In the genomic region with DNA sequence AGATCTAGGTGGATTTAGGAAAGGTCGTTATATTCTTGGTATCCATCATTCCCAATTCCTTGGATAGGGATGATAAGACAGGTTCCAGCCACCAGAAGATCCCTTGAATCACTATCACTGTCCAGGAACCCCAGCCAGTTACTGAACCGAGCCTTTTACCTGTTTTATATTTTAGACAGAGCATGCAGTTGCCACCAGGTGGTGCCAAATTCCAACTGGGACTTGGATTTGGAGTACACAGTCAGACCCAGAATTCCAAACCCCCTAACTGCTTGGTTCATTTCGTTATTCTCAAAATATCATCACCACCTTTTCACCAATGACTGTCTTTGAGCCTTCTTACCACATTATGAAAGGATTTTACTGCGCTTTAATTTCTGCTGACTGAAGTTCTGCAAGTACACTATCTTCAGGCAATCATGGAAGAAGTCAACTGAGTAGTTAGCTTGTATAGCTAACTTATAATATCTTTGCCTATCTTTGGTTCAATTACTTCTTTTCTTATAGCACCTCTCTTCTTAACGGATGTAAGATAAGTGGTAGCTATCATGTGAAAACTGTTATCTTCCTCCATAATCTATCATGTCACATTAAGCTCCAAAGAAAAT, we compare ENCODE assay signal across 8 cellular contexts.
DNase-seq lines count a peak whose midpoint lies in the region; ATAC-seq and TF ChIP-seq lines count a peak whose summit lies in the region.

No MANE protein-coding gene starts in this region.

- H3K4me3 Mint-ChIP-seq in activated CD4-positive, alpha-beta memory T cell treated with anti-CD3 and anti-CD28 coated beads for 36 hours = no peak overlapping the region
- H3K4me3 Mint-ChIP-seq in activated CD4-positive, alpha-beta memory T cell treated with anti-CD3 and anti-CD28 coated beads, Interleukin-2, amount 10 ng/mL, durations not matched to agents 7 days and 5 days = no peak overlapping the region
- H3K4me3 Mint-ChIP-seq in chondrocyte (ENCODE audit: unreplicated experiment) (no peak overlapping the region), nephron progenitor cell (no peak overlapping the region)
- no peak overlapping the region for H3K4me3 Mint-ChIP-seq in activated CD8-positive, alpha-beta memory T cell treated with anti-CD3 and anti-CD28 coated beads, Interleukin-2, amount 10 ng/mL, durations not matched to agents 7 days and 5 days

- intact Hi-C loops in activated CD4-positive, alpha-beta memory T cell treated with anti-CD3 and anti-CD28 coated beads for 36 hours (cut with micrococcal nuclease) = loop anchor here (2.0 to 10.0 kb wide), 2 partner anchors 1293 to 1449 kb away; no protein-coding TSS in a partner anchor

- ATAC-seq in GM21825 (IDR thresholded peaks at IDR 0.05; ENCODE audit: unreplicated experiment) = peak; percentile 69
- no peak for ATAC-seq in activated CD8-positive, alpha-beta memory T cell treated with anti-CD3 and anti-CD28 coated beads, Interleukin-2, amount 10 ng/mL, durations not matched to agents 7 days and 5 days

- CTCF ChIA-PET in activated CD4-positive, alpha-beta memory T cell treated with anti-CD3 and anti-CD28 coated beads for 36 hours (lab: Charles Lee) = no interaction called here
- CTCF ChIA-PET in activated CD4-positive, alpha-beta memory T cell treated with anti-CD3 and anti-CD28 coated beads, Interleukin-2, amount 10 ng/mL, durations not matched to agents 7 days and 5 days (lab: Charles Lee) = interaction anchor here (0.7 kb wide), 1 partner anchor 534 kb away, joined by 3 read pairs; no protein-coding TSS in a partner anchor
- CTCF ChIA-PET in activated CD8-positive, alpha-beta memory T cell treated with anti-CD3 and anti-CD28 coated beads, Interleukin-2, amount 10 ng/mL, durations not matched to agents 7 days and 5 days (lab: Charles Lee) = no interaction called here

- peak; percentile 12 for DNase-seq in activated CD4-positive, alpha-beta memory T cell treated with anti-CD3 and anti-CD28 coated beads for 36 hours
- DNase-seq in activated CD4-positive, alpha-beta memory T cell treated with anti-CD3 and anti-CD28 coated beads, Interleukin-2, amount 10 ng/mL, durations not matched to agents 7 days and 5 days = no peak
- DNase-seq in M059J (ENCODE audit: low read depth) = peak; percentile 58
- no peak for DNase-seq in chondrocyte (ENCODE audit: low spot score)
- peak; percentile 59 for DNase-seq in nephron progenitor cell
- DNase-seq in HK-2 (ENCODE audit: unreplicated experiment) = no peak
- no peak for DNase-seq in activated CD8-positive, alpha-beta memory T cell treated with anti-CD3 and anti-CD28 coated beads, Interleukin-2, amount 10 ng/mL, durations not matched to agents 7 days and 5 days

- H3K27ac Mint-ChIP-seq in activated CD4-positive, alpha-beta memory T cell treated with anti-CD3 and anti-CD28 coated beads for 36 hours = no peak overlapping the region
- H3K27ac Mint-ChIP-seq in activated CD4-positive, alpha-beta memory T cell treated with anti-CD3 and anti-CD28 coated beads, Interleukin-2, amount 10 ng/mL, durations not matched to agents 7 days and 5 days = no peak overlapping the region
- H3K27ac Mint-ChIP-seq in chondrocyte (ENCODE audit: unreplicated experiment) (no peak overlapping the region), nephron progenitor cell (no peak overlapping the region)
- H3K27ac Mint-ChIP-seq in activated CD8-positive, alpha-beta memory T cell treated with anti-CD3 and anti-CD28 coated beads, Interleukin-2, amount 10 ng/mL, durations not matched to agents 7 days and 5 days = no peak overlapping the region

- POLR2A ChIA-PET in activated CD4-positive, alpha-beta memory T cell treated with anti-CD3 and anti-CD28 coated beads for 36 hours (lab: Charles Lee) = no interaction called here
- POLR2A ChIA-PET in activated CD4-positive, alpha-beta memory T cell treated with anti-CD3 and anti-CD28 coated beads, Interleukin-2, amount 10 ng/mL, durations not matched to agents 7 days and 5 days (lab: Charles Lee) = no interaction called here

- no peaks in the 10 kb centered on the region for H3K27me3 Mint-ChIP-seq in activated CD4-positive, alpha-beta memory T cell treated with anti-CD3 and anti-CD28 coated beads for 36 hours
- no peaks in the 10 kb centered on the region for H3K27me3 Mint-ChIP-seq in activated CD4-positive, alpha-beta memory T cell treated with anti-CD3 and anti-CD28 coated beads, Interleukin-2, amount 10 ng/mL, durations not matched to agents 7 days and 5 days
- H3K27me3 Mint-ChIP-seq in chondrocyte (ENCODE audit: low read depth) (no peaks in the 10 kb centered on the region), nephron progenitor cell (ENCODE audit: low read depth, poor library complexity) (no peaks in the 10 kb centered on the region)
- no peaks in the 10 kb centered on the region for H3K27me3 Mint-ChIP-seq in activated CD8-positive, alpha-beta memory T cell treated with anti-CD3 and anti-CD28 coated beads, Interleukin-2, amount 10 ng/mL, durations not matched to agents 7 days and 5 days

- peak; percentile 81 for TF ChIP-seq CTCF in chondrocyte (IDR thresholded peaks at IDR 0.05)
- peak; percentile 65 for TF ChIP-seq CTCF in nephron progenitor cell (IDR thresholded peaks at IDR 0.05)

- H3K9me3 Mint-ChIP-seq in activated CD4-positive, alpha-beta memory T cell treated with anti-CD3 and anti-CD28 coated beads for 36 hours = peaks cover 2% of the 10 kb centered on the region
- H3K9me3 Mint-ChIP-seq in activated CD4-positive, alpha-beta memory T cell treated with anti-CD3 and anti-CD28 coated beads, Interleukin-2, amount 10 ng/mL, durations not matched to agents 7 days and 5 days = no peaks in the 10 kb centered on the region
- H3K9me3 Mint-ChIP-seq in chondrocyte (ENCODE audit: low read depth) (peaks cover 4% of the 10 kb centered on the region), nephron progenitor cell (no peaks in the 10 kb centered on the region)
- H3K9me3 Mint-ChIP-seq in activated CD8-positive, alpha-beta memory T cell treated with anti-CD3 and anti-CD28 coated beads, Interleukin-2, amount 10 ng/mL, durations not matched to agents 7 days and 5 days (ENCODE audit: low read depth) = peaks cover 5% of the 10 kb centered on the region

- no peaks in the 10 kb centered on the region for H3K36me3 Mint-ChIP-seq in activated CD4-positive, alpha-beta memory T cell treated with anti-CD3 and anti-CD28 coated beads for 36 hours
- H3K36me3 Mint-ChIP-seq in activated CD4-positive, alpha-beta memory T cell treated with anti-CD3 and anti-CD28 coated beads, Interleukin-2, amount 10 ng/mL, durations not matched to agents 7 days and 5 days (ENCODE audit: low read depth) = no peaks in the 10 kb centered on the region
- no peaks in the 10 kb centered on the region for H3K36me3 Mint-ChIP-seq in chondrocyte (ENCODE audit: low read depth)
- H3K36me3 Mint-ChIP-seq in nephron progenitor cell (ENCODE audit: low read depth) = no peaks in the 10 kb centered on the region
- H3K36me3 Mint-ChIP-seq in activated CD8-positive, alpha-beta memory T cell treated with anti-CD3 and anti-CD28 coated beads, Interleukin-2, amount 10 ng/mL, durations not matched to agents 7 days and 5 days = no peaks in the 10 kb centered on the region

- H3K4me1 Mint-ChIP-seq in activated CD4-positive, alpha-beta memory T cell treated with anti-CD3 and anti-CD28 coated beads for 36 hours (ENCODE audit: low read depth) = no peaks in the 10 kb centered on the region
- H3K4me1 Mint-ChIP-seq in activated CD4-positive, alpha-beta memory T cell treated with anti-CD3 and anti-CD28 coated beads, Interleukin-2, amount 10 ng/mL, durations not matched to agents 7 days and 5 days = no peaks in the 10 kb centered on the region
- H3K4me1 Mint-ChIP-seq in chondrocyte (ENCODE audit: low read depth) (no peaks in the 10 kb centered on the region), nephron progenitor cell (no peaks in the 10 kb centered on the region)
- H3K4me1 Mint-ChIP-seq in activated CD8-positive, alpha-beta memory T cell treated with anti-CD3 and anti-CD28 coated beads, Interleukin-2, amount 10 ng/mL, durations not matched to agents 7 days and 5 days = no peaks in the 10 kb centered on the region

Comparison
In these comparisons a context has a peak if more than half of its experiments do, and no peak if none do; other contexts are left out.
1. DNase-seq: peak in activated CD4-positive, alpha-beta memory T cell treated with anti-CD3 and anti-CD28 coated beads for 36 hours (single experiment), M059J (single experiment) and nephron progenitor cell (single experiment); none in activated CD4-positive, alpha-beta memory T cell treated with anti-CD3 and anti-CD28 coated beads, Interleukin-2, amount 10 ng/mL, durations not matched to agents 7 days and 5 days (single experiment), chondrocyte (single experiment), HK-2 (single experiment) and activated CD8-positive, alpha-beta memory T cell treated with anti-CD3 and anti-CD28 coated beads, Interleukin-2, amount 10 ng/mL, durations not matched to agents 7 days and 5 days (single experiment).